In the genomic region with DNA sequence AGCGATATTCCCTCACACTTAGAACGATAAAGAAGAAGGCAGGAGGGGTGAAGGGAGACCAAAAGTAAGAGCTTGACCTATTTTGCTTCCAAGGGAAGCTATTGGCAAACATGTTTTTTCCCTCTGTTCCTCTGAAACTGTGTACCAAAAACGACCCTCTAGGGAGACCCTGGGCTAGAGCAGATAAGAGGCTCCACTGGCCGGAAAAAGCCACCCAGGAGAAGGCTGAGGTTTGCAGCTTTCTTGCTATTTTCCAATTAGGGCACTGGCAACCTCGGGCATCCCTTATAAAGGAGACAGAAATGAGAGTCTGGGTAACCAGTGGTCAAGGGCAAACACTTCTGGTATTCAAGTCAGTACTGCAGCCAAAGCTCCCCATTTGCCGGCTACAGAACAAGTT, we compare ENCODE assay signal across 17 cellular contexts.
DNase-seq lines count a peak whose midpoint lies in the region; ATAC-seq and TF ChIP-seq lines count a peak whose summit lies in the region.
"Had no signal": no experiment of that assay in that cellular context is flagged by ENCODE, and none has a peak within 500 bp of the region (broad histone marks: within the 10 kb centered on the region; RNA-seq: fewer than 3 reads in every experiment).

No MANE protein-coding gene starts in this region.

- peak; percentile 8 for DNase-seq in astrocyte of the hippocampus (ENCODE audit: low read depth, low spot score)
- peak; percentile 45 for DNase-seq in medulla oblongata (ENCODE audit: extremely low spot score)
- peak; percentile 22 for DNase-seq in testis
- no peak for DNase-seq in NCI-H748 (lab: John Stamatoyannopoulos, UW; ENCODE audit: unreplicated experiment)
- DNase-seq in psoas muscle, result no peak
- DNase-seq in cerebellar nuclear complex (lab: John Stamatoyannopoulos, UW), result no peak
- DNase-seq: BE2C; Calu3; CD4-positive, alpha-beta T cell; CD8-positive, alpha-beta memory T cell; DMS53; DMS79 treated with DMSO at 0.1 percent for 48 hours; GF-D8; GM23248; H7; HCEC 1CT had no signal

- H3K36me3 ChIP-seq in testis (ENCODE audit: low read depth, missing control alignments) (no peaks in the 10 kb centered on the region), psoas muscle (ENCODE audit: insufficient read depth in 1 of 2, low read depth in 1 of 2) (peaks cover 3 to 31% of the 10 kb centered on the region in 2 donors)
- H3K36me3 ChIP-seq: BE2C had no signal

- H3K9me3 ChIP-seq in testis (no peaks in the 10 kb centered on the region), psoas muscle (no peaks in the 10 kb centered on the region)
- H3K9me3 ChIP-seq: BE2C had no signal

- H3K27ac ChIP-seq in testis (no peak overlapping the region), psoas muscle (no peak overlapping the region)
- H3K27ac ChIP-seq: BLaER1 treated with 17β-estradiol and CSF1 and Interleukin-3, amounts not matched to agents 10 nM and 100 nM; GM23248 had no signal

- intact Hi-C loops in testis (cut with DNase I; ENCODE audit: low total_unique reads), result no loop called here
- intact Hi-C loops in psoas muscle (cut with DNase I), result no loop called here

- H3K4me1 ChIP-seq in testis (peaks cover 11% of the 10 kb centered on the region), psoas muscle (peaks cover 18% of the 10 kb centered on the region)
- H3K4me1 ChIP-seq: BE2C had no signal

- TF ChIP-seq CTCF in testis (IDR thresholded peaks at IDR 0.05), result no peak
- no peak for TF ChIP-seq CTCF in psoas muscle (IDR thresholded peaks at IDR 0.05)

- no peaks in the 10 kb centered on the region for H3K27me3 ChIP-seq in testis
- no peaks in the 10 kb centered on the region for H3K27me3 ChIP-seq in psoas muscle (ENCODE audit: insufficient read depth in 3 of 3, low read length in 2 of 3)
- H3K27me3 ChIP-seq: BE2C; BLaER1 treated with 17β-estradiol and CSF1 and Interleukin-3, amounts not matched to agents 10 nM and 100 nM had no signal

- TF ChIP-seq POLR2A in testis (IDR thresholded peaks at IDR 0.05), result no peak

- 34 to 57% methylated on average over 6 of the region's 6 CpGs for WGBS in testis, 2 donors
- WGBS in psoas muscle, 3 donors, result 67 to 76% (median 72%) methylated on average over 6 of the region's 6 CpGs

- no peak for ATAC-seq in psoas muscle

- no peak overlapping the region for H3K4me3 ChIP-seq in testis
- H3K4me3 ChIP-seq in psoas muscle, result no peak overlapping the region
- H3K4me3 ChIP-seq: BLaER1 treated with 17β-estradiol and CSF1 and Interleukin-3, amounts not matched to agents 10 nM and 100 nM; GM23248 had no signal

Comparison
In these comparisons a context has a peak if more than half of its experiments do, and no peak if none do; other contexts are left out.
1. DNase-seq: peak in astrocyte of the hippocampus (single experiment), medulla oblongata (single experiment) and testis (single experiment); none in NCI-H748 (single experiment), psoas muscle (0 of 2) and cerebellar nuclear complex (0 of 2).